Comparison of ENCODE assay signal across 9 cellular contexts in the genomic region with DNA sequence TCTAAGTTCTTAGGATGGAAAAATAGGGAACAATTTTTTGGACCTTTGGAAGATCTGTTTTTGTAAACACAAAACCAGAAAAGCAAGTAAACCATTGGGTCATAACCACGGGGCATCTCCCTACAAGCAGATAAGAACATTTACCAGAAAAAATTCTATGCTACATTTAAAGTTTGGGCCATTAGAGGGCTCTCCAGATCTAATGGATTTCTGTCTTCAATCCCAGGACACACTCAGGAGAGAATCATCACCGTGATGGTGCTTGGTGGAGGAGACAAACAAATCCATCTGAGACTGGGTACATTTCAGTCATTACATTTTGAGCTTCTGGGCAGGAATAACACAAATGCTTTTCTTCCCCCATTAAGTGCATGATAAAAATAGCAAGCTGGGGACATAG.
DNase-seq lines count a peak whose midpoint lies in the region; ATAC-seq and TF ChIP-seq lines count a peak whose summit lies in the region.
"Had no signal": no experiment of that assay in that cellular context is flagged by ENCODE, and none has a peak within 500 bp of the region (broad histone marks: within the 10 kb centered on the region; RNA-seq: fewer than 3 reads in every experiment).

No MANE protein-coding gene starts in this region.

- DNase-seq in PC-9 (no peak), Right ventricle myocardium superior (no peak), AG08396 (ENCODE audit: low spot score) (no peak), lower lobe of right lung (no peak), sigmoid colon (no peak)
- DNase-seq in activated CD4-positive, alpha-beta T cell treated with anti-CD3 and anti-CD28 coated beads, Interleukin-2, amount 50 U/mL, for 48 hours: no peak
- DNase-seq: adrenal gland had no signal

- no peaks in the 10 kb centered on the region for H3K4me1 ChIP-seq in PC-9 (replicated peaks; ENCODE audit: insufficient read depth)
- no peaks in the 10 kb centered on the region for H3K4me1 ChIP-seq in lower lobe of right lung
- H3K4me1 ChIP-seq in sigmoid colon: peaks cover 0 to 22% (median 6%) of the 10 kb centered on the region in 4 donors
- H3K4me1 ChIP-seq: adrenal gland had no signal

- TF ChIP-seq CTCF in 22Rv1 (IDR thresholded peaks at IDR 0.05) (peak; percentile 53), PC-9 (conservative IDR thresholded peaks at IDR 0.05) (peak; percentile 40; the same call in 1 of the 2 replicates), lower lobe of right lung (IDR thresholded peaks at IDR 0.05) (no peak), sigmoid colon (IDR thresholded peaks at IDR 0.05) (no peak)

- BruUV-seq in PC-9 (replicated peaks; lab: Mats Ljungman, UMichigan): no TSS peak

- H3K4me3 ChIP-seq in PC-9 (no peak overlapping the region), lower lobe of right lung (no peak overlapping the region), sigmoid colon (no peak overlapping the region)
- H3K4me3 ChIP-seq: adrenal gland had no signal

- ATAC-seq in GM18498 (IDR thresholded peaks at IDR 0.05; ENCODE audit: unreplicated experiment) (peak; percentile 56), Right ventricle myocardium superior (ENCODE audit: poor library complexity) (peak; percentile 76), lower lobe of right lung (no peak)

- no peaks in the 10 kb centered on the region for H3K9me2 ChIP-seq in PC-9 (ENCODE audit: insufficient read depth)

- H4K20me1 ChIP-seq in PC-9 (ENCODE audit: insufficient read depth): no peaks in the 10 kb centered on the region

- H3K4me2 ChIP-seq in PC-9: no peak overlapping the region

- H2AFZ ChIP-seq in PC-9: no peak overlapping the region

- H3K27me3 ChIP-seq in PC-9 (ENCODE audit: insufficient read depth, low read depth) (peaks cover 42% of the 10 kb centered on the region), lower lobe of right lung (ENCODE audit: low read depth) (no peaks in the 10 kb centered on the region), sigmoid colon (no peaks in the 10 kb centered on the region)
- H3K27me3 ChIP-seq: adrenal gland had no signal

- H3K9me3 ChIP-seq in PC-9 (ENCODE audit: insufficient read depth, low read depth) (no peaks in the 10 kb centered on the region), lower lobe of right lung (no peaks in the 10 kb centered on the region), sigmoid colon (no peaks in the 10 kb centered on the region)
- H3K9me3 ChIP-seq: adrenal gland had no signal

- no peak for TF ChIP-seq EP300 in sigmoid colon (IDR thresholded peaks at IDR 0.05)

- no peaks in the 10 kb centered on the region for H3K79me2 ChIP-seq in PC-9 (ENCODE audit: low read depth)

- H3K36me3 ChIP-seq in PC-9 (ENCODE audit: low read depth): no peaks in the 10 kb centered on the region
- no peaks in the 10 kb centered on the region for H3K36me3 ChIP-seq in lower lobe of right lung
- no peaks in the 10 kb centered on the region for H3K36me3 ChIP-seq in sigmoid colon
- H3K36me3 ChIP-seq: adrenal gland had no signal

- CTCF ChIA-PET in PC-9 (lab: Charles Lee): no interaction called here

- POLR2A ChIA-PET in PC-9 (lab: Charles Lee; ENCODE audit: unreplicated experiment): interaction anchor here (0.6 kb wide), 1 partner anchor 1144 kb away, joined by 3 read pairs; no protein-coding TSS in a partner anchor

- WGBS in sigmoid colon, 2 donors: 2 to 16% methylated on average over 2 of the region's 2 CpGs

- H3K27ac ChIP-seq in 22Rv1: no peak overlapping the region
- no peak overlapping the region for H3K27ac ChIP-seq in PC-9
- H3K27ac ChIP-seq in lower lobe of right lung: no peak overlapping the region
- no peak overlapping the region for H3K27ac ChIP-seq in sigmoid colon
- H3K27ac ChIP-seq: adrenal gland had no signal

- no peak for TF ChIP-seq POLR2A in sigmoid colon (IDR thresholded peaks at IDR 0.05)

- H3F3A ChIP-seq in PC-9 (ENCODE audit: insufficient read depth, low read depth): no peaks in the 10 kb centered on the region

- intact Hi-C loops in PC-9 (cut with micrococcal nuclease; ENCODE audit: unreplicated experiment) (no loop called here), Right ventricle myocardium superior (cut with DNase I) (no loop called here), lower lobe of right lung (cut with DNase I) (no loop called here), sigmoid colon (cut with DNase I) (no loop called here)

Comparison
In these comparisons a context has a peak if more than half of its experiments do, and no peak if none do; other contexts are left out.
1. CTCF ChIP-seq: peak in 22Rv1 (single experiment) and PC-9 (single experiment); none in lower lobe of right lung (single experiment) and sigmoid colon (0 of 4).
2. ATAC-seq: peak in GM18498 (single experiment) and Right ventricle myocardium superior (single experiment); none in lower lobe of right lung (0 of 2).